Comparison of ENCODE assay signal across 16 cellular contexts in genomic region chr11:57646221-57646620, GRCh38. TPM values are rescaled to one million over a fixed set of nuclear protein-coding genes. Genes with fewer than 3 reads are reported as not detected.
A peak's percentile ranks its signal among the peaks of the same experiment; 100 is the strongest.
DNase-seq lines count a peak whose midpoint lies in the region; ATAC-seq, FAIRE-seq and TF ChIP-seq lines count a peak whose summit lies in the region.
"Had no signal": no experiment of that assay in that cellular context is flagged by ENCODE, and none has a peak within 500 bp of the region (broad histone marks: within the 10 kb centered on the region; RNA-seq: fewer than 3 reads in every experiment).

No MANE protein-coding gene starts in this region.

- H3K27me3 ChIP-seq in heart right ventricle: peaks cover 0 to 63% (median 46%) of the 10 kb centered on the region in 7 donors
- H3K27me3 ChIP-seq in GM12878 (replicated peaks in 1 of 2; ENCODE audit: control insufficient read depth in 2 of 2, insufficient read depth in 2 of 2, low read length in 1 of 2): peaks cover 12 to 17% of the 10 kb centered on the region in 2 experiments
- peaks cover 44% of the 10 kb centered on the region for H3K27me3 ChIP-seq in muscle layer of duodenum (ENCODE audit: low read depth, low read length)
- no peaks in the 10 kb centered on the region for H3K27me3 ChIP-seq in CD8-positive, alpha-beta T cell (ENCODE audit: insufficient read depth, low read length)

- intact Hi-C loops in heart right ventricle (cut with DNase I): loop anchor here in 9 of 10 donors (2.0 to 10.0 kb wide), 7 partner anchors 77 to 869 kb away; no protein-coding TSS in a partner anchor
- intact Hi-C loops in left cardiac atrium (cut with DNase I): loop anchor here in 1 of 2 donors (10.0 kb wide), 2 partner anchors 181 to 869 kb away; partner anchors contain the start of gene RTN4RL2
- intact Hi-C loops in GM12878 (cut with micrococcal nuclease; ENCODE audit: unreplicated experiment): no loop called here
- intact Hi-C loops in CD8-positive, alpha-beta T cell (cut with DNase I, micrococcal nuclease): loop anchor here (2.0 to 10.0 kb wide), 3 partner anchors 151 to 221 kb away; partner anchors contain the start of gene SLC43A3 (in 1 of the 2)

- peak overlapping the region; percentile 22; the same call in 1 of the 2 replicates for H3K4me2 ChIP-seq in GM12878 (ENCODE audit: control insufficient read depth, insufficient read depth)

- CTCF ChIA-PET in GM12878 (lab: Yijun Ruan, JAX): interaction anchor here (0.6 to 13.9 kb wide), 11 partner anchors 9 to 301 kb away, joined by 3 to 319 read pairs (median 5); partner anchors contain the start of genes CLP1 and UBE2L6
- CTCF ChIA-PET in CD8-positive, alpha-beta T cell (lab: Charles Lee): interaction anchor here (1.5 to 12.6 kb wide), 2 partner anchors 75 to 153 kb away, joined by 7 to 207 read pairs; partner anchors contain the start of gene UBE2L6

- POLR2A ChIA-PET in GM12878 (lab: Charles Lee): no interaction called here
- POLR2A ChIA-PET in CD8-positive, alpha-beta T cell (lab: Charles Lee): interaction anchor here (0.7 kb wide), 1 partner anchor 10 kb away, joined by 3 read pairs; no protein-coding TSS in a partner anchor

- 19 to 31% methylated on average over 7 of the region's 7 CpGs for WGBS in heart right ventricle, 2 donors
- 14% methylated on average over 7 of the region's 7 CpGs for WGBS in GM12878 (ENCODE audit: insufficient coverage, insufficient replicate concordance, low lambda C conversion rate, missing lambda C conversion rate)

- peaks cover 3 to 74% (median 55%) of the 10 kb centered on the region in 9 donors for H3K4me1 ChIP-seq in heart right ventricle
- H3K4me1 ChIP-seq in GM12878 (ENCODE audit: control insufficient read depth, insufficient read depth, low read length): peaks cover 12% of the 10 kb centered on the region
- peaks cover 15 to 55% of the 10 kb centered on the region in 2 donors for H3K4me1 ChIP-seq in muscle layer of duodenum (ENCODE audit: control insufficient read depth in 1 of 2, insufficient read depth in 2 of 2, low read length in 2 of 2)
- H3K4me1 ChIP-seq in CD8-positive, alpha-beta T cell (ENCODE audit: insufficient read depth, low read length): peaks cover 19% of the 10 kb centered on the region

- TF ChIP-seq POLR2A in GM12878 (IDR thresholded peaks at IDR 0.05; ENCODE audit: low read depth, low read length): no peak

- H3K36me3 Mint-ChIP-seq in CD8-positive, alpha-beta T cell: no peaks in the 10 kb centered on the region
- H3K36me3 Mint-ChIP-seq: activated naive CD4-positive, alpha-beta T cell treated with anti-CD3 and anti-CD28 coated beads, Interleukin-2, amount 50 U/mL, for 24 hours; natural killer cell treated with Interleukin-12 subunit alpha and Interleukin-12 subunit beta and Interleukin-15 and Interleukin-18, amount 100 ng/mL, for 72 hours had no signal

- H3K27me3 Mint-ChIP-seq in CD8-positive, alpha-beta T cell (ENCODE audit: low read depth): peaks cover 48% of the 10 kb centered on the region

- TF ChIP-seq EP300 in GM12878 (IDR thresholded peaks at IDR 0.05; ENCODE audit: borderline replicate concordance in 1 of 2, control insufficient read depth in 1 of 2, low read depth in 2 of 2, low read length in 2 of 2): no peak

- BruUV-seq in GM12878 (replicated peaks; lab: Mats Ljungman, UMichigan): no TSS peak

- H3K36me3 ChIP-seq in heart right ventricle (no peaks in the 10 kb centered on the region), GM12878 (ENCODE audit: control insufficient read depth in 2 of 2, insufficient read depth in 2 of 2, low read length in 1 of 2) (no peaks in the 10 kb centered on the region), muscle layer of duodenum (ENCODE audit: control insufficient read depth in 1 of 2, insufficient read depth in 2 of 2, low read length in 2 of 2) (no peaks in the 10 kb centered on the region)
- H3K36me3 ChIP-seq in CD8-positive, alpha-beta T cell (ENCODE audit: insufficient read depth, low read length): no peaks in the 10 kb centered on the region

- in situ Hi-C loops in GM12878 (cut with MboI): no loop called here

- ATAC-seq in heart right ventricle (no peak), left cardiac atrium (no peak), GM12878 (peak; percentile 43)
- ATAC-seq in CD8-positive, alpha-beta T cell: no peak
- ATAC-seq: natural killer cell treated with Interleukin-12 subunit alpha and Interleukin-12 subunit beta and Interleukin-15 and Interleukin-18, amount 100 ng/mL, for 72 hours had no signal

- SMC1A ChIA-PET in GM12878 (lab: Charles Lee; ENCODE audit: uncharacterized antibody, unreplicated experiment): interaction anchor here (1.2 kb wide), 1 partner anchor 78 kb away, joined by 3 read pairs; the partner anchor contains the start of gene UBE2L6

- no peak overlapping the region for H3K9ac ChIP-seq in GM12878 (ENCODE audit: control insufficient read depth, insufficient read depth, low read length)

- H3K4me3 Mint-ChIP-seq in CD8-positive, alpha-beta T cell: no peak overlapping the region
- H3K4me3 Mint-ChIP-seq: activated naive CD4-positive, alpha-beta T cell treated with anti-CD3 and anti-CD28 coated beads, Interleukin-2, amount 50 U/mL, for 24 hours; natural killer cell treated with Interleukin-12 subunit alpha and Interleukin-12 subunit beta and Interleukin-15 and Interleukin-18, amount 100 ng/mL, for 72 hours had no signal

- H3K9me3 ChIP-seq in heart right ventricle: no peaks in the 10 kb centered on the region
- no peaks in the 10 kb centered on the region for H3K9me3 ChIP-seq in GM12878 (replicated peaks; ENCODE audit: control insufficient read depth, insufficient read depth, low read length)
- H3K9me3 ChIP-seq in muscle layer of duodenum (ENCODE audit: control insufficient read depth in 1 of 2, low read length in 2 of 2): no peaks in the 10 kb centered on the region
- no peaks in the 10 kb centered on the region for H3K9me3 ChIP-seq in CD8-positive, alpha-beta T cell (ENCODE audit: low read length)

- TF ChIP-seq RAD21 in GM12878 (IDR thresholded peaks at IDR 0.05; ENCODE audit: insufficient read depth, low read depth, low read length): no peak

- no peaks in the 10 kb centered on the region for H3K9me3 Mint-ChIP-seq in CD8-positive, alpha-beta T cell
- H3K9me3 Mint-ChIP-seq: activated naive CD4-positive, alpha-beta T cell treated with anti-CD3 and anti-CD28 coated beads, Interleukin-2, amount 50 U/mL, for 24 hours; natural killer cell treated with Interleukin-12 subunit alpha and Interleukin-12 subunit beta and Interleukin-15 and Interleukin-18, amount 100 ng/mL, for 72 hours; stimulated activated naive CD8-positive, alpha-beta T cell treated with anti-CD3 and anti-CD28 coated beads, Interleukin-15, Interleukin-2, amounts not matched to agents 100 ng/mL and 50 ng/mL, for 24 hours had no signal

- H3K27ac ChIP-seq in heart right ventricle (peak overlapping the region in 6 of 10 donors; percentile 15 to 68 (median 54)), GM12878 (ENCODE audit: control insufficient read depth, insufficient read depth) (no peak overlapping the region), muscle layer of duodenum (ENCODE audit: low read length) (peak overlapping the region; percentile 9)
- no peak overlapping the region for H3K27ac ChIP-seq in CD8-positive, alpha-beta T cell (ENCODE audit: low read depth, low read length)

- FAIRE-seq in GM12878 (lab: Jason Lieb, UNC): no peak
- FAIRE-seq: D721Med, endometrium had no signal

- no peaks in the 10 kb centered on the region for H3K79me2 ChIP-seq in GM12878 (ENCODE audit: control insufficient read depth, insufficient read depth, low read length)

- peak in 1 of 2 donors; percentile 23 for DNase-seq in heart right ventricle
- no peak for DNase-seq in left cardiac atrium
- no peak for DNase-seq in GM12878 (ENCODE audit: low read depth, low spot score)
- no peak for DNase-seq in GOT3 (lab: John Stamatoyannopoulos, UW)
- DNase-seq in stimulated activated CD8-positive, alpha-beta memory T cell treated with anti-CD3 and anti-CD28 coated beads, Interleukin-4, amount 100 ng/mL, for 48 hours: no peak
- DNase-seq in CD8-positive, alpha-beta T cell: no peak
- no peak for DNase-seq in medulla oblongata (ENCODE audit: extremely low spot score)
- DNase-seq: central memory CD4-positive, alpha-beta T cell; NCI-H1048; NCI-H446 treated with DMSO at 0.1 percent for 48 hours had no signal

- H3K4me3 ChIP-seq in heart right ventricle (no peak overlapping the region), GM12878 (no peak overlapping the region), muscle layer of duodenum (ENCODE audit: low read depth in 1 of 2, low read length in 2 of 2) (no peak overlapping the region)
- H3K4me3 ChIP-seq in CD8-positive, alpha-beta T cell (ENCODE audit: low read depth, low read length): no peak overlapping the region

- H2AFZ ChIP-seq in GM12878 (ENCODE audit: control insufficient read depth, low read depth, low read length): peak overlapping the region; percentile 9; the same call in 1 of the 2 replicates

- TF ChIP-seq CTCF in heart right ventricle (IDR thresholded peaks at IDR 0.05): no peak
- no peak for TF ChIP-seq CTCF in GM12878 (IDR thresholded peaks at IDR 0.05 in 2 of 3, conservative IDR thresholded peaks at IDR 0.05 in 1 of 3; ENCODE audit: control insufficient read depth in 2 of 3, extremely low read depth in 1 of 3, insufficient read depth in 1 of 3, low read depth in 3 of 3, low read length in 3 of 3)
- TF ChIP-seq CTCF in CD8-positive, alpha-beta T cell (IDR thresholded peaks at IDR 0.05): no peak

- peaks cover 43% of the 10 kb centered on the region for H3K4me1 Mint-ChIP-seq in CD8-positive, alpha-beta T cell (ENCODE audit: low read depth)

- RAD21 ChIA-PET in GM12878 (lab: Charles Lee; ENCODE audit: unreplicated experiment): interaction anchor here (0.6 to 1.6 kb wide), 4 partner anchors 78 to 154 kb away, joined by 3 to 10 read pairs (median 3); partner anchors contain the start of genes TIMM10 and UBE2L6

- H3K27ac Mint-ChIP-seq in CD8-positive, alpha-beta T cell: no peak overlapping the region
- H3K27ac Mint-ChIP-seq: activated naive CD4-positive, alpha-beta T cell treated with anti-CD3 and anti-CD28 coated beads, Interleukin-2, amount 50 U/mL, for 24 hours; natural killer cell treated with Interleukin-12 subunit alpha and Interleukin-12 subunit beta and Interleukin-15 and Interleukin-18, amount 100 ng/mL, for 72 hours; stimulated activated naive CD8-positive, alpha-beta T cell treated with anti-CD3 and anti-CD28 coated beads, Interleukin-15, Interleukin-2, amounts not matched to agents 100 ng/mL and 50 ng/mL, for 24 hours had no signal

- no peaks in the 10 kb centered on the region for H4K20me1 ChIP-seq in GM12878 (ENCODE audit: control insufficient read depth, insufficient read depth)

RNA-seq across cellular contexts. Expression of gene YPEL4, which starts 3.5 kb away (rescaled TPM):
- 1 to 10 TPM in 2 of 10 donors, under 1 TPM in 7, not detected in 1; 0.17 to 1.1 (median 0.55) TPM for total RNA-seq in heart right ventricle
- 1 to 10 TPM in 1 of 2 donors, under 1 TPM in 1; 0.43 to 3.4 TPM for polyA plus RNA-seq in heart right ventricle
- total RNA-seq in left cardiac atrium: 1 to 10 TPM in 1 of 2 donors, under 1 TPM in 1; 0.47 to 1.1 TPM
- total RNA-seq in GM12878 (2013; cell fraction: nucleolus; rRNA removed): 1.2 and 1.8 TPM in 2 replicates
- total RNA-seq in GM12878 (2014; rRNA removed): 0.05 TPM in 1 of 2 replicates, not detected in the other
- 0.09 TPM in 1 of 2 replicates, not detected in the other for total RNA-seq in GM12878 (2014; rRNA removed; fragmentation: Illumina TruSeq; extraction: Trizol)
- total RNA-seq in GM12878 (2021): 0.13 TPM in 1 of 2 replicates, not detected in the other
- 0.50 TPM for polyA plus RNA-seq in GM12878 (2011; ENCODE audit: low read depth)
- 0.26 and 0.39 TPM in 2 replicates for polyA plus RNA-seq in GM12878 (2011; rRNA removed)
- 0.24 and 0.30 TPM in 2 replicates for polyA plus RNA-seq in GM12878 (2011; cell fraction: cytosol; rRNA removed)
- 0.44 and 0.85 TPM in 2 replicates for polyA plus RNA-seq in GM12878 (2011; cell fraction: nucleus; rRNA removed)
- 0.58 and 1.1 TPM in 2 replicates for polyA plus RNA-seq in GM12878 (2012)
- polyA plus RNA-seq in GM12878 (2014; fragmentation: Illumina TruSeq; extraction: Trizol): not detected in 2 replicates
- not detected for polyA plus RNA-seq in GM12878 (2014; fragmentation: Nextera tagmentation; extraction: Ambion mirVana)
- polyA plus RNA-seq in GM12878 (2014; rRNA removed): 0.50 TPM in 1 of 2 replicates, not detected in the other
- polyA plus RNA-seq in GM12878 (2016; fragmentation: Nextera tagmentation; extraction: Ambion mirVana): under 1 TPM; 0.07 to 0.10 TPM
- 0.22 and 0.31 TPM in 2 replicates for polyA minus RNA-seq in GM12878 (2011; rRNA and poly(A)+ RNA removed)
- 0.27 TPM in 1 of 2 replicates, not detected in the other for polyA minus RNA-seq in GM12878 (2011; cell fraction: cytosol; rRNA and poly(A)+ RNA removed)
- 0.48 TPM in 2 replicates for polyA minus RNA-seq in GM12878 (2011; cell fraction: nucleus; rRNA and poly(A)+ RNA removed)
- total RNA-seq in CD8-positive, alpha-beta T cell: 1 to 10 TPM; 7.2 to 7.9 TPM
- total RNA-seq: natural killer cell treated with Interleukin-12 subunit alpha and Interleukin-12 subunit beta and Interleukin-15 and Interleukin-18, amount 100 ng/mL, for 72 hours had no signal

RNA-seq across cellular contexts. Expression of gene CLP1, which starts 11.3 kb away (rescaled TPM):
- total RNA-seq in heart right ventricle (1 to 10 TPM; 4.0 to 9.0 (median 7.1) TPM), left cardiac atrium (1 to 10 TPM; 6.9 to 8.5 TPM), GM12878 (2014; rRNA removed) (21.3 and 22.0 TPM in 2 replicates), GM12878 (2014; rRNA removed; fragmentation: Illumina TruSeq; extraction: Trizol) (23.9 and 24.0 TPM in 2 replicates), GM12878 (2021) (19.9 and 20.0 TPM in 2 replicates)
- polyA plus RNA-seq in heart right ventricle (1 to 10 TPM; 2.9 to 9.0 TPM), GM12878 (2011; rRNA removed) (29.1 and 31.7 TPM in 2 replicates), GM12878 (2014; fragmentation: Illumina TruSeq; extraction: Trizol) (23.9 and 30.0 TPM in 2 replicates), GM12878 (2014; fragmentation: Nextera tagmentation; extraction: Ambion mirVana) (10 to 100 TPM; 33.6 to 45.7 TPM), GM12878 (2014; rRNA removed) (20.7 and 21.2 TPM in 2 replicates), GM12878 (2016; fragmentation: Nextera tagmentation; extraction: Ambion mirVana) (10 to 100 TPM; 31.6 to 36.3 TPM)
- total RNA-seq in GM12878 (2013; cell fraction: nucleolus; rRNA removed): 8.6 and 8.8 TPM in 2 replicates
- 11.6 TPM for polyA plus RNA-seq in GM12878 (2011; ENCODE audit: low read depth)
- polyA plus RNA-seq in GM12878 (2011; cell fraction: cytosol; rRNA removed): 34.3 and 38.5 TPM in 2 replicates
- 21.4 and 28.7 TPM in 2 replicates for polyA plus RNA-seq in GM12878 (2011; cell fraction: nucleus; rRNA removed)
- polyA plus RNA-seq in GM12878 (2012): 15.0 and 16.3 TPM in 2 replicates
- 31.1 and 41.7 TPM in 2 replicates for polyA minus RNA-seq in GM12878 (2011; rRNA and poly(A)+ RNA removed)
- 7.4 and 8.5 TPM in 2 replicates for polyA minus RNA-seq in GM12878 (2011; cell fraction: cytosol; rRNA and poly(A)+ RNA removed)
- polyA minus RNA-seq in GM12878 (2011; cell fraction: nucleus; rRNA and poly(A)+ RNA removed): 7.6 and 10.2 TPM in 2 replicates
- total RNA-seq in CD8-positive, alpha-beta T cell: 10 to 100 TPM; 22.7 to 27.1 TPM

RNA-seq across cellular contexts. Expression of gene ZDHHC5, which starts 21.7 kb away (rescaled TPM):
- total RNA-seq in heart right ventricle: 10 to 100 TPM; 32.6 to 56.5 (median 41.6) TPM
- 10 to 100 TPM; 22.3 to 31.6 TPM for polyA plus RNA-seq in heart right ventricle
- total RNA-seq in left cardiac atrium: 10 to 100 TPM; 51.3 to 60.7 TPM
- total RNA-seq in GM12878 (2013; cell fraction: nucleolus; rRNA removed): 52.8 and 56.0 TPM in 2 replicates
- total RNA-seq in GM12878 (2014; rRNA removed): 29.1 and 34.1 TPM in 2 replicates
- total RNA-seq in GM12878 (2014; rRNA removed; fragmentation: Illumina TruSeq; extraction: Trizol): 34.3 and 36.8 TPM in 2 replicates
- 59.9 and 61.3 TPM in 2 replicates for total RNA-seq in GM12878 (2021)
- polyA plus RNA-seq in GM12878 (2011; ENCODE audit: low read depth): 20.1 TPM
- 33.9 and 46.7 TPM in 2 replicates for polyA plus RNA-seq in GM12878 (2011; rRNA removed)
- polyA plus RNA-seq in GM12878 (2011; cell fraction: cytosol; rRNA removed): 45.0 and 56.7 TPM in 2 replicates
- 41.0 and 48.9 TPM in 2 replicates for polyA plus RNA-seq in GM12878 (2011; cell fraction: nucleus; rRNA removed)
- polyA plus RNA-seq in GM12878 (2012): 27.1 and 33.2 TPM in 2 replicates
- polyA plus RNA-seq in GM12878 (2014; fragmentation: Illumina TruSeq; extraction: Trizol): 49.8 and 57.4 TPM in 2 replicates
- polyA plus RNA-seq in GM12878 (2014; fragmentation: Nextera tagmentation; extraction: Ambion mirVana): 1 to 10 TPM; 3.9 to 7.3 TPM
- polyA plus RNA-seq in GM12878 (2014; rRNA removed): 48.5 and 54.4 TPM in 2 replicates
- polyA plus RNA-seq in GM12878 (2016; fragmentation: Nextera tagmentation; extraction: Ambion mirVana): 10 to 100 TPM; 36.6 to 38.4 TPM
- 91.2 and 101 TPM in 2 replicates for polyA minus RNA-seq in GM12878 (2011; rRNA and poly(A)+ RNA removed)
- polyA minus RNA-seq in GM12878 (2011; cell fraction: cytosol; rRNA and poly(A)+ RNA removed): 24.2 and 31.4 TPM in 2 replicates
- polyA minus RNA-seq in GM12878 (2011; cell fraction: nucleus; rRNA and poly(A)+ RNA removed): 27.9 and 33.0 TPM in 2 replicates
- 10 to 100 TPM; 65.0 to 66.7 TPM for total RNA-seq in CD8-positive, alpha-beta T cell

RNA-seq across cellular contexts. Expression of gene SERPING1, which starts 48.7 kb away (rescaled TPM):
- total RNA-seq in heart right ventricle (100 to 1,000 TPM in 4 of 10 donors, 10 to 100 TPM in 6; 39.8 to 197 (median 71.6) TPM), left cardiac atrium (100 to 1,000 TPM; 198 to 266 TPM), GM12878 (2014; rRNA removed) (not detected in 2 replicates), GM12878 (2014; rRNA removed; fragmentation: Illumina TruSeq; extraction: Trizol) (not detected in 2 replicates), GM12878 (2021) (1.3 and 1.4 TPM in 2 replicates)
- polyA plus RNA-seq in heart right ventricle (100 to 1,000 TPM; 167 to 184 TPM), GM12878 (2011; rRNA removed) (not detected in 2 replicates), GM12878 (2014; fragmentation: Illumina TruSeq; extraction: Trizol) (not detected in 2 replicates), GM12878 (2014; fragmentation: Nextera tagmentation; extraction: Ambion mirVana) (not detected), GM12878 (2014; rRNA removed) (not detected in 2 replicates), GM12878 (2016; fragmentation: Nextera tagmentation; extraction: Ambion mirVana) (under 1 TPM in 1 of 2 experiments, not detected in 1; 0.24 TPM)
- total RNA-seq in GM12878 (2013; cell fraction: nucleolus; rRNA removed): not detected in 2 replicates
- not detected for polyA plus RNA-seq in GM12878 (2011; ENCODE audit: low read depth)
- polyA plus RNA-seq in GM12878 (2011; cell fraction: cytosol; rRNA removed): not detected in 2 replicates
- polyA plus RNA-seq in GM12878 (2011; cell fraction: nucleus; rRNA removed): not detected in 2 replicates
- 0.06 TPM in 1 of 2 replicates, not detected in the other for polyA plus RNA-seq in GM12878 (2012)
- not detected in 2 replicates for polyA minus RNA-seq in GM12878 (2011; rRNA and poly(A)+ RNA removed)
- not detected in 2 replicates for polyA minus RNA-seq in GM12878 (2011; cell fraction: cytosol; rRNA and poly(A)+ RNA removed)
- polyA minus RNA-seq in GM12878 (2011; cell fraction: nucleus; rRNA and poly(A)+ RNA removed): not detected in 2 replicates
- not detected for total RNA-seq in CD8-positive, alpha-beta T cell
- total RNA-seq: natural killer cell treated with Interleukin-12 subunit alpha and Interleukin-12 subunit beta and Interleukin-15 and Interleukin-18, amount 100 ng/mL, for 72 hours had no signal

Comparison
In these comparisons a context has a peak if more than half of its experiments do, and no peak if none do; other contexts are left out.
1. H3K27ac ChIP-seq: peak in heart right ventricle (6 of 10) and muscle layer of duodenum (single experiment); none in GM12878 (single experiment) and CD8-positive, alpha-beta T cell (single experiment).